In genomic region chr3:139677341-139678155, GRCh38 we compare ENCODE assay signal across 8 cellular contexts. TPM values are rescaled to one million over a fixed set of nuclear protein-coding genes. Genes with fewer than 3 reads are reported as not detected.
A peak's percentile ranks its signal among the peaks of the same experiment; 100 is the strongest.
DNase-seq lines count a peak whose midpoint lies in the region; ATAC-seq and TF ChIP-seq lines count a peak whose summit lies in the region.

NMNAT3 (minus strand) TSS chr3:139677972; CDS start chr3:139627724, 50,248 bp downstream.

- peak within 1 kb of the TSS; percentile 80 to 91 (median 84) for H3K4me3 ChIP-seq in right lobe of liver

- peak; percentile 98 for ATAC-seq in GM18511 (IDR thresholded peaks at IDR 0.05; ENCODE audit: unreplicated experiment)
- ATAC-seq in HG02981 (IDR thresholded peaks at IDR 0.05; ENCODE audit: unreplicated experiment), result peak; percentile 98
- ATAC-seq in right lobe of liver, result peak; percentile 99 to 100 (median 100)

- H3K4me1 ChIP-seq in right lobe of liver, result no peaks in the 10 kb centered on the region

- WGBS in right lobe of liver (ENCODE audit: insufficient coverage, low coverage, low lambda C conversion rate, missing lambda C conversion rate), result under 1% methylated on average over 8 of the region's 67 CpGs

- H3K36me3 ChIP-seq in right lobe of liver, result no peaks in the 10 kb centered on the region

- peak; percentile 91 for DNase-seq in NCI-H2107 treated with DMSO at 0.1 percent for 48 hours (lab: John Stamatoyannopoulos, UW; ENCODE audit: unreplicated experiment)
- peak; percentile 61 to 67 for DNase-seq in activated CD4-positive, alpha-beta T cell treated with anti-CD3 and anti-CD28 coated beads, Interleukin-2, amount 50 U/mL, for 24 hours (ENCODE audit: low read depth in 1 of 2, low spot score in 1 of 2)
- DNase-seq in dermis microvascular lymphatic vessel endothelial cell (ENCODE audit: low read depth in 2 of 2), result peak; percentile 11 to 57
- peak; percentile 91 to 95 (median 92) for DNase-seq in right lobe of liver
- peak; percentile 75 to 79 for DNase-seq in stimulated activated CD4-positive, alpha-beta T cell treated with anti-CD3 and anti-CD28 coated beads, Interleukin-2, amount 100 ng/mL, for 48 hours
- DNase-seq in epidermal melanocyte (ENCODE audit: insufficient read length, low spot score), result no peak

- no peaks in the 10 kb centered on the region for H3K9me3 ChIP-seq in right lobe of liver

- no peaks in the 10 kb centered on the region for H3K27me3 ChIP-seq in right lobe of liver

- peak within 1 kb of the TSS in 2 of 3 donors; percentile 5 to 42 for H3K27ac ChIP-seq in right lobe of liver

- peak in 2 of 4 donors; percentile 17 to 18 for TF ChIP-seq CTCF in right lobe of liver (IDR thresholded peaks at IDR 0.05)

- no peak for TF ChIP-seq POLR2A in right lobe of liver (IDR thresholded peaks at IDR 0.05)

- intact Hi-C loops in right lobe of liver (cut with DNase I), result no loop called here

RNA-seq across cellular contexts. Expression of gene NMNAT3, which starts in this region (rescaled TPM):
- total RNA-seq in dermis microvascular lymphatic vessel endothelial cell (0.77 and 1.3 TPM in 2 replicates), right lobe of liver (1 to 10 TPM; 1.3 to 3.6 (median 2.6) TPM)
